ENCODE assay signal across 18 cellular contexts in genomic region chrY:14437626-14438025, GRCh38.
DNase-seq lines count a peak whose midpoint lies in the region; ATAC-seq, FAIRE-seq and TF ChIP-seq lines count a peak whose summit lies in the region.
"Had no signal": no experiment of that assay in that cellular context is flagged by ENCODE, and none has a peak within 500 bp of the region (broad histone marks: within the 10 kb centered on the region; RNA-seq: fewer than 3 reads in every experiment).

No MANE protein-coding gene starts in this region.

- H3K18ac ChIP-seq in H1 (ENCODE audit: extremely low read depth, low read length) (no peak overlapping the region; the same call in 1 of the 2 replicates), trophoblast cell (ENCODE audit: low read length) (no peak overlapping the region)

- WGBS in H1 (ENCODE audit: extremely low coverage in 1 of 2, insufficient coverage in 1 of 2, insufficient read length in 1 of 2, insufficient replicate concordance in 2 of 2, low coverage in 1 of 2, low lambda C conversion rate in 2 of 2, missing lambda C conversion rate in 1 of 2), 2 experiments = 70% methylated on average over 2 of the region's 2 CpGs; no CpG with 5 or more reads in 1 of the 2 experiments
- WGBS in trophoblast cell (ENCODE audit: extremely low coverage, insufficient coverage, insufficient read length) = no CpG with 5 or more reads among the region's 2 CpGs

- TF ChIP-seq EP300 in H1 (IDR thresholded peaks at IDR 0.05; ENCODE audit: borderline replicate concordance in 1 of 2, low read depth in 2 of 2, low read length in 2 of 2) = no peak

- H3K27ac ChIP-seq in H1 (ENCODE audit: low read depth, low read length) (no peak overlapping the region), foreskin keratinocyte (peak overlapping the region; percentile 69), trophoblast cell (ENCODE audit: low read depth, low read length) (peak overlapping the region; percentile 56)
- no peak overlapping the region for H3K27ac ChIP-seq in naive thymus-derived CD4-positive, alpha-beta T cell (ENCODE audit: low read depth, low read length)
- H3K27ac ChIP-seq: BLaER1 treated with 17β-estradiol and CSF1 and Interleukin-3, amounts not matched to agents 10 nM and 100 nM; HL-60 had no signal

- ATAC-seq in foreskin keratinocyte (peak; percentile 66), HG03135 (IDR thresholded peaks at IDR 0.05; ENCODE audit: unreplicated experiment) (no peak)
- no peak for ATAC-seq in naive thymus-derived CD4-positive, alpha-beta T cell
- ATAC-seq: CD8-positive, alpha-beta T cell had no signal

- no peaks in the 10 kb centered on the region for H4K20me1 ChIP-seq in H1 (replicated peaks in 1 of 2; ENCODE audit: control insufficient read depth in 1 of 2, insufficient read depth in 2 of 2, low read length in 2 of 2)
- H4K20me1 ChIP-seq: BLaER1 treated with 17β-estradiol and CSF1 and Interleukin-3, amounts not matched to agents 10 nM and 100 nM had no signal

- H3K9me3 ChIP-seq in H1 (ENCODE audit: insufficient read depth in 2 of 2, low read depth in 1 of 2, low read length in 1 of 2) (0 out of 4 replicates have a peak, but pooled peaks cover 0 to 7% of the 10 kb centered on the region in 2 experiments), trophoblast cell (ENCODE audit: insufficient read depth, low read depth, low read length) (no peaks in the 10 kb centered on the region)
- H3K9me3 ChIP-seq in naive thymus-derived CD4-positive, alpha-beta T cell (ENCODE audit: control insufficient read depth in 2 of 3, low read length in 3 of 3) = no peaks in the 10 kb centered on the region
- H3K9me3 ChIP-seq: BLaER1 treated with 17β-estradiol and CSF1 and Interleukin-3, amounts not matched to agents 10 nM and 100 nM had no signal

- no peak overlapping the region for H3K4ac ChIP-seq in H1 (replicated peaks; ENCODE audit: insufficient read length, low read depth, low read length)
- H3K4ac ChIP-seq in trophoblast cell (ENCODE audit: low read depth, low read length) = no peak overlapping the region

- no peak overlapping the region for H3K14ac ChIP-seq in H1 (ENCODE audit: insufficient read length)
- no peak overlapping the region for H3K14ac ChIP-seq in trophoblast cell (ENCODE audit: low read length)

- no peaks in the 10 kb centered on the region for H3K79me1 ChIP-seq in H1 (ENCODE audit: low read depth, low read length)
- H3K79me1 ChIP-seq in trophoblast cell (ENCODE audit: low read length) = peaks cover 12% of the 10 kb centered on the region

- H4K91ac ChIP-seq in H1 (replicated peaks; ENCODE audit: insufficient read length, low read length) (no peak overlapping the region), trophoblast cell (ENCODE audit: low read depth, low read length) (peak overlapping the region; percentile 83)

- H3K27me3 ChIP-seq in H1 (replicated peaks in 1 of 4; ENCODE audit: control insufficient read depth in 3 of 4, extremely low read depth in 1 of 4, insufficient read depth in 3 of 4, low read length in 3 of 4) = no peaks in the 10 kb centered on the region
- no peaks in the 10 kb centered on the region for H3K27me3 ChIP-seq in foreskin keratinocyte
- no peaks in the 10 kb centered on the region for H3K27me3 ChIP-seq in trophoblast cell (ENCODE audit: insufficient read depth, low read length)
- no peaks in the 10 kb centered on the region for H3K27me3 ChIP-seq in naive thymus-derived CD4-positive, alpha-beta T cell (ENCODE audit: control insufficient read depth in 2 of 2, insufficient read depth in 2 of 2, low read length in 2 of 2)
- H3K27me3 ChIP-seq: BLaER1 treated with 17β-estradiol and CSF1 and Interleukin-3, amounts not matched to agents 10 nM and 100 nM had no signal

- no peak for TF ChIP-seq POLR2A in H1 (IDR thresholded peaks at IDR 0.05; ENCODE audit: control extremely low read depth in 1 of 2, low read depth in 2 of 2, low read length in 2 of 2)

- H2BK12ac ChIP-seq in H1 (ENCODE audit: low read depth, low read length) (no peak overlapping the region), trophoblast cell (ENCODE audit: low read length) (peak overlapping the region; percentile 49)

- no peak for FAIRE-seq in H1 (lab: Jason Lieb, UNC)
- FAIRE-seq: GM12891, GM19239 had no signal

- H3K4me1 ChIP-seq in H1 (replicated peaks in 1 of 4; ENCODE audit: control insufficient read depth in 3 of 4, insufficient read depth in 4 of 4, low read length in 3 of 4) (no peaks in the 10 kb centered on the region), foreskin keratinocyte (peaks cover 9% of the 10 kb centered on the region), trophoblast cell (ENCODE audit: control insufficient read depth in 1 of 2, insufficient read depth in 2 of 2, low read length in 2 of 2) (no peaks in the 10 kb centered on the region)
- H3K4me1 ChIP-seq in naive thymus-derived CD4-positive, alpha-beta T cell (ENCODE audit: control insufficient read depth in 2 of 2, insufficient read depth in 2 of 2, low read length in 2 of 2) = no peaks in the 10 kb centered on the region
- H3K4me1 ChIP-seq: BLaER1 treated with 17β-estradiol and CSF1 and Interleukin-3, amounts not matched to agents 10 nM and 100 nM had no signal

- no peak overlapping the region for H2BK15ac ChIP-seq in H1 (ENCODE audit: low read length)

- H3K4me1 Mint-ChIP-seq in naive thymus-derived CD4-positive, alpha-beta T cell = no peaks in the 10 kb centered on the region
- H3K4me1 Mint-ChIP-seq: B cell, H9 had no signal

- CTCF ChIA-PET in H1 (lab: Charles Lee; ENCODE audit: partially characterized antibody) = no interaction called here
- CTCF ChIA-PET in naive thymus-derived CD4-positive, alpha-beta T cell (lab: Charles Lee) = no interaction called here

- no peak overlapping the region for H4K12ac ChIP-seq in trophoblast cell (ENCODE audit: low read depth, low read length)

- H3K4me2 ChIP-seq in H1 (ENCODE audit: insufficient read depth in 1 of 2, low read depth in 2 of 2, low read length in 2 of 2) (no peak overlapping the region), trophoblast cell (ENCODE audit: low read length) (no peak overlapping the region)
- H3K4me2 ChIP-seq: BLaER1 treated with 17β-estradiol and CSF1 and Interleukin-3, amounts not matched to agents 10 nM and 100 nM had no signal

- H3K79me2 ChIP-seq in H1 (ENCODE audit: control insufficient read depth in 1 of 2, insufficient read depth in 2 of 2, low read length in 2 of 2) (no peaks in the 10 kb centered on the region), trophoblast cell (ENCODE audit: control insufficient read depth, insufficient read depth, low read length, poor library complexity) (no peaks in the 10 kb centered on the region)

- H3K27ac Mint-ChIP-seq in naive thymus-derived CD4-positive, alpha-beta T cell = no peak overlapping the region
- H3K27ac Mint-ChIP-seq: B cell; CD8-positive, alpha-beta T cell; H9 had no signal

- H4K8ac ChIP-seq in H1 (ENCODE audit: extremely low read depth, insufficient read depth, low read length) = no peak overlapping the region
- no peak overlapping the region for H4K8ac ChIP-seq in trophoblast cell (ENCODE audit: low read depth, low read length)

- H3K9me3 Mint-ChIP-seq in naive thymus-derived CD4-positive, alpha-beta T cell = peaks cover 0 to 2% (median 0%) of the 10 kb centered on the region in 11 donors
- H3K9me3 Mint-ChIP-seq: CD8-positive, alpha-beta T cell; H9 had no signal

- H2BK120ac ChIP-seq in H1 (replicated peaks; ENCODE audit: low read depth, low read length) (no peak overlapping the region), trophoblast cell (ENCODE audit: insufficient read depth, low read length, poor library complexity) (peak overlapping the region; percentile 94)

- POLR2A ChIA-PET in H1 (lab: Charles Lee; ENCODE audit: partially characterized antibody) = no interaction called here
- POLR2A ChIA-PET in naive thymus-derived CD4-positive, alpha-beta T cell (lab: Charles Lee) = interaction anchor here (0.7 kb wide), 1 partner anchor 702 kb away, joined by 3 read pairs; no protein-coding TSS in a partner anchor

- H3K23ac ChIP-seq in H1 (ENCODE audit: insufficient read length) (no peak overlapping the region), trophoblast cell (ENCODE audit: low read length) (no peak overlapping the region)

- H3K36me3 ChIP-seq in H1 (ENCODE audit: control insufficient read depth in 2 of 4, insufficient read depth in 4 of 4, low read length in 3 of 4) (no peaks in the 10 kb centered on the region), trophoblast cell (ENCODE audit: control insufficient read depth in 1 of 2, insufficient read depth in 2 of 2, low read length in 2 of 2) (no peaks in the 10 kb centered on the region)
- no peaks in the 10 kb centered on the region for H3K36me3 ChIP-seq in naive thymus-derived CD4-positive, alpha-beta T cell (ENCODE audit: control insufficient read depth in 2 of 3, insufficient read depth in 3 of 3, low read length in 3 of 3)
- H3K36me3 ChIP-seq: BLaER1 treated with 17β-estradiol and CSF1 and Interleukin-3, amounts not matched to agents 10 nM and 100 nM had no signal

- H3K4me3 ChIP-seq in H1 (ENCODE audit: extremely low read depth in 1 of 4, insufficient read depth in 2 of 4, low read depth in 3 of 4, low read length in 4 of 4) (no peak overlapping the region), trophoblast cell (ENCODE audit: low read depth, low read length) (no peak overlapping the region)
- no peak overlapping the region for H3K4me3 ChIP-seq in naive thymus-derived CD4-positive, alpha-beta T cell (ENCODE audit: low read length)
- H3K4me3 ChIP-seq: BLaER1 treated with 17β-estradiol and CSF1 and Interleukin-3, amounts not matched to agents 10 nM and 100 nM had no signal

- no peak overlapping the region for H3K4me3 Mint-ChIP-seq in naive thymus-derived CD4-positive, alpha-beta T cell
- H3K4me3 Mint-ChIP-seq: B cell; CD8-positive, alpha-beta T cell; H9 had no signal

- H3K56ac ChIP-seq in H1 (replicated peaks; ENCODE audit: insufficient read length, low read depth, low read length) = no peak overlapping the region

- H2AFZ ChIP-seq in H1 (ENCODE audit: low read length) (peak overlapping the region; percentile 76), trophoblast cell (ENCODE audit: insufficient read depth, low read length, poor library complexity) (no peak overlapping the region)

- intact Hi-C loops in naive thymus-derived CD4-positive, alpha-beta T cell (cut with micrococcal nuclease) = no loop called here

- no peak overlapping the region for H2AK5ac ChIP-seq in H1 (ENCODE audit: low read depth, low read length)
- no peak overlapping the region for H2AK5ac ChIP-seq in trophoblast cell (ENCODE audit: low read length)

- H2BK20ac ChIP-seq in H1 (ENCODE audit: low read length) = no peak overlapping the region

- DNase-seq in NCI-H226 = peak; percentile 29
- DNase-seq in H1 (ENCODE audit: low read depth in 1 of 2, low spot score in 2 of 2) = no peak
- DNase-seq in foreskin keratinocyte = peak; percentile 89 to 95
- DNase-seq in trophoblast cell = peak in 1 of 2 donors; percentile 40
- no peak for DNase-seq in naive thymus-derived CD4-positive, alpha-beta T cell
- DNase-seq in DMS79 (lab: John Stamatoyannopoulos, UW) = no peak
- DNase-seq: CD8-positive, alpha-beta T cell; COR-L47; DMS 273 treated with DMSO at 0.1 percent for 48 hours; DMS53; GOT3; H9 had no signal

- no peak overlapping the region for H4K5ac ChIP-seq in H1 (ENCODE audit: insufficient read length, low read depth, low read length)

- H3K27me3 Mint-ChIP-seq in naive thymus-derived CD4-positive, alpha-beta T cell = no peaks in the 10 kb centered on the region
- H3K27me3 Mint-ChIP-seq: B cell had no signal

- no peak for TF ChIP-seq RAD21 in H1 (IDR thresholded peaks at IDR 0.05 in 1 of 2, conservative IDR thresholded peaks at IDR 0.05 in 1 of 2; ENCODE audit: low read depth in 2 of 2, low read length in 2 of 2)

- no peak overlapping the region; the same call in 1 of the 2 replicates for H2BK5ac ChIP-seq in H1 (ENCODE audit: low read depth, low read length)
- peak overlapping the region; percentile 82 for H2BK5ac ChIP-seq in trophoblast cell (ENCODE audit: low read depth, low read length, poor library complexity)

- H3K9ac ChIP-seq in H1 (replicated peaks in 1 of 4; ENCODE audit: extremely low read depth in 1 of 4, low read depth in 3 of 4, low read length in 3 of 4) = no peak overlapping the region
- H3K9ac ChIP-seq in trophoblast cell (ENCODE audit: low read length) = no peak overlapping the region
- H3K9ac ChIP-seq: BLaER1 treated with 17β-estradiol and CSF1 and Interleukin-3, amounts not matched to agents 10 nM and 100 nM had no signal

- TF ChIP-seq CTCF in H1 (IDR thresholded peaks at IDR 0.05; ENCODE audit: control extremely low read depth in 1 of 3, insufficient read depth in 1 of 3, low read depth in 1 of 3, low read length in 3 of 3) (no peak), foreskin keratinocyte (conservative IDR thresholded peaks at IDR 0.05) (no peak)

- H3K23me2 ChIP-seq in H1 (ENCODE audit: low read depth, low read length) = no peaks in the 10 kb centered on the region

- H3K36me3 Mint-ChIP-seq in naive thymus-derived CD4-positive, alpha-beta T cell = no peaks in the 10 kb centered on the region
- H3K36me3 Mint-ChIP-seq: CD8-positive, alpha-beta T cell had no signal

Comparison
In these comparisons a context has a peak if more than half of its experiments do, and no peak if none do; other contexts are left out.
1. DNase-seq: peak in NCI-H226 (single experiment) and foreskin keratinocyte (2 of 2); none in H1 (0 of 2), naive thymus-derived CD4-positive, alpha-beta T cell (0 of 9) and DMS79 (single experiment).
2. H3K27ac ChIP-seq: peak in foreskin keratinocyte (single experiment) and trophoblast cell (single experiment); none in H1 (single experiment) and naive thymus-derived CD4-positive, alpha-beta T cell (single experiment).